1 cellular context compared by ENCODE assay signal in genomic region chr2:209773377-209773776, GRCh38.
TF ChIP-seq lines count a peak whose summit lies in the region.

No MANE protein-coding gene starts in this region.

TF ChIP-seq in GM23338, 12 proteins besides CTCF, POLR2A, EP300 and RAD21 (continued from another document):
- TF ChIP-seq ZNF462 (CRISPR knock-in tag; IDR thresholded peaks at IDR 0.05), result no peak
